Comparison of ENCODE assay signal across 1 cellular context in the genomic region with DNA sequence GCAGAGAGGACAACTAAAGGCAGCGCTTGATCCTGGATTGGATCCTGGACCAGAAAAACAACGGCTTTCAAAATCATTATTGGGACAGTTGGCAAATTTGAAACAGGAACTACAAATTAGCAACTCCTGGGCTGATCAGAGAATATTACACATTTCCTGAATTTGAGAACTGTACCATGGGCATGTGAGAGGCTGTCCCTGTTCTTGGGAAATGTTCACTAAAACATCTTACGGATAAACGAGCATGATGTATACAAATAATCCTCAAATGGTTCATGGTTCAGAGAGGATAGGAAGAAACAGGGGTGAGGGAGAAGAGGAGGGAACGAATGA.
TF ChIP-seq lines count a peak whose summit lies in the region.

No MANE protein-coding gene starts in this region.

TF ChIP-seq in SK-N-SH, 30 proteins besides CTCF, POLR2A, EP300 and RAD21 (continued from another document):
- TF ChIP-seq EZH2phosphoT487 (IDR thresholded peaks at IDR 0.05; ENCODE audit: borderline replicate concordance, low read depth) (no peak), JUND (IDR thresholded peaks at IDR 0.05) (no peak)
- TF ChIP-seq, protein P1, sequence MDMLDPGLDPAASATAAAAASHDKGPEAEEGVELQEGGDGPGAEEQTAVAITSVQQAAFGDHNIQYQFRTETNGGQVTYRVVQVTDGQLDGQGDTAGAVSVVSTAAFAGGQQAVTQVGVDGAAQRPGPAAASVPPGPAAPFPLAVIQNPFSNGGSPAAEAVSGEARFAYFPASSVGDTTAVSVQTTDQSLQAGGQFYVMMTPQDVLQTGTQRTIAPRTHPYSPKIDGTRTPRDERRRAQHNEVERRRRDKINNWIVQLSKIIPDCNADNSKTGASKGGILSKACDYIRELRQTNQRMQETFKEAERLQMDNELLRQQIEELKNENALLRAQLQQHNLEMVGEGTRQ (IDR thresholded peaks at IDR 0.05; ENCODE audit: borderline replicate concordance, low read depth, low read length) = no peak
TF ChIP-seq in SK-N-SH: peak in this region for 0.
